1 cellular context compared by ENCODE assay signal in genomic region chr12:106138279-106138645, GRCh38.
TF ChIP-seq lines count a peak whose summit lies in the region.

No MANE protein-coding gene starts in this region.

TF ChIP-seq in GM23338, 12 proteins besides CTCF, POLR2A, EP300 and RAD21 (continued from another document):
- TF ChIP-seq REST (IDR thresholded peaks at IDR 0.05; ENCODE audit: unreplicated experiment): no peak
- no peak for TF ChIP-seq POLR2AphosphoS5 (IDR thresholded peaks at IDR 0.05; ENCODE audit: low read depth)
- no peak for TF ChIP-seq EZH2 (IDR thresholded peaks at IDR 0.05; ENCODE audit: low read depth, unreplicated experiment)
- TF ChIP-seq ZNF331 (CRISPR knock-in tag; IDR thresholded peaks at IDR 0.05; ENCODE audit: low read depth): no peak
- TF ChIP-seq EZH2phosphoT487 (IDR thresholded peaks at IDR 0.05; ENCODE audit: unreplicated experiment): no peak
- TF ChIP-seq NANOG (IDR thresholded peaks at IDR 0.05; ENCODE audit: borderline replicate concordance): no peak
TF ChIP-seq in GM23338: peak in this region for 0.
